Comparison of ENCODE assay signal across 14 cellular contexts in the genomic region with DNA sequence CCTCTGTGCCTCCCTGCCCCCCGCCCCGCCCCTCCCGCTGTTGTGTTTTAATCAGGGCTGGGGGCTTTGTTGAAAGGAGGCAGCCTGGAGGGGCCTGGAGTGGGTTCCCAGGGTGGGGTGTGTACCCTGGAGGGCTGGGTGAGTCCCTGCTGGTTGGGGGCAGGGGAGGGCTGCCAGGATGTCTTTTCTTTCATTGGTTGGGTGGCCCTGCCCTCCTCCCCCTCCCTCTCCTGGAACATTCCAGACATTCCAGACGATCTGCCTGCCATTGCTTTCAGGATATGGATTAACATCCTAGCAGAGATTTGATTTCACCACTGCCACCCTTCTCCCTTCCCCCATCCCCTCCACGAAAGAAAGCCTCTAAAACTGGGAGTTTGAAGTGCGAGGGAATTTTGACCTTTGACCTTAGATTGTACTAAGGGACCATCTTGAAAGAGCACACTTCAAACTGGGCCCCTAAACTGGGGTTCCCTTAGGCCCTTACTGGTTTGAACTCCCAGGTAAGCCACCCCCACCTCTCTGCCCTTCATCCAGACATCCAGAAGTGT. TPM values are rescaled to one million over a fixed set of nuclear protein-coding genes. Genes with fewer than 3 reads are reported as not detected.
DNase-seq lines count a peak whose midpoint lies in the region; ATAC-seq and TF ChIP-seq lines count a peak whose summit lies in the region.
"Had no signal": no experiment of that assay in that cellular context is flagged by ENCODE, and none has a peak within 500 bp of the region (broad histone marks: within the 10 kb centered on the region; RNA-seq: fewer than 3 reads in every experiment).

No MANE protein-coding gene starts in this region.

- peak; percentile 89 for DNase-seq in GM03348 (ENCODE audit: low spot score)
- DNase-seq in SJSA1 (ENCODE audit: low read depth in 1 of 2, low spot score in 2 of 2): peak; percentile 94 to 95
- DNase-seq in fibroblast of the aortic adventitia (ENCODE audit: low read depth): peak; percentile 59
- peak; percentile 51 for DNase-seq in progenitor cell of endocrine pancreas (ENCODE audit: low spot score, unreplicated experiment)
- no peak for DNase-seq in mesenteric fat pad (ENCODE audit: low spot score)
- DNase-seq in NCI-H2029 (lab: John Stamatoyannopoulos, UW): no peak
- no peak for DNase-seq in stimulated activated CD8-positive, alpha-beta memory T cell treated with anti-CD3 and anti-CD28 coated beads, Interleukin-4, amount 100 ng/mL, for 48 hours
- DNase-seq in activated CD8-positive, alpha-beta T cell treated with anti-CD3 and anti-CD28 coated beads for 36 hours: no peak
- DNase-seq: cortex of kidney, DMS53, left lung, NCI-H69, sigmoid colon had no signal

- peak overlapping the region; percentile 93 for H3K27ac ChIP-seq in SJSA1
- H3K27ac ChIP-seq: left lung, sigmoid colon had no signal

- peak overlapping the region; percentile 16 for H3K4me3 Mint-ChIP-seq in progenitor cell of endocrine pancreas (ENCODE audit: low read depth)
- H3K4me3 Mint-ChIP-seq in activated CD8-positive, alpha-beta T cell treated with anti-CD3 and anti-CD28 coated beads for 36 hours: no peak overlapping the region

- H3K27me3 Mint-ChIP-seq in progenitor cell of endocrine pancreas: no peaks in the 10 kb centered on the region
- peaks cover 1% of the 10 kb centered on the region for H3K27me3 Mint-ChIP-seq in activated CD8-positive, alpha-beta T cell treated with anti-CD3 and anti-CD28 coated beads for 36 hours

- H3K4me3 ChIP-seq in SJSA1 (no peak overlapping the region), fibroblast of the aortic adventitia (ENCODE audit: low read depth, low read length) (no peak overlapping the region)
- H3K4me3 ChIP-seq: left lung, sigmoid colon had no signal

- H3K4me1 Mint-ChIP-seq in progenitor cell of endocrine pancreas (ENCODE audit: low read depth): peaks cover 45% of the 10 kb centered on the region
- no peaks in the 10 kb centered on the region for H3K4me1 Mint-ChIP-seq in activated CD8-positive, alpha-beta T cell treated with anti-CD3 and anti-CD28 coated beads for 36 hours (ENCODE audit: low read depth)

- intact Hi-C loops in activated CD8-positive, alpha-beta T cell treated with anti-CD3 and anti-CD28 coated beads for 36 hours (cut with micrococcal nuclease): no loop called here

- peaks cover 32% of the 10 kb centered on the region for H3K4me1 ChIP-seq in SJSA1 (replicated peaks)
- H3K4me1 ChIP-seq: left lung, sigmoid colon had no signal

- H3K9me3 Mint-ChIP-seq in progenitor cell of endocrine pancreas (ENCODE audit: low read depth): no peaks in the 10 kb centered on the region
- no peaks in the 10 kb centered on the region for H3K9me3 Mint-ChIP-seq in activated CD8-positive, alpha-beta T cell treated with anti-CD3 and anti-CD28 coated beads for 36 hours

- TF ChIP-seq CTCF in fibroblast of the aortic adventitia (IDR thresholded peaks at IDR 0.05; ENCODE audit: insufficient read depth, low read length) (no peak), progenitor cell of endocrine pancreas (IDR thresholded peaks at IDR 0.05; ENCODE audit: unreplicated experiment) (no peak)
- no peak for TF ChIP-seq CTCF in activated CD8-positive, alpha-beta T cell treated with anti-CD3 and anti-CD28 coated beads for 36 hours (IDR thresholded peaks at IDR 0.05)

- no peaks in the 10 kb centered on the region for H3K27me3 ChIP-seq in SJSA1 (replicated peaks)

- H3K9me3 ChIP-seq in SJSA1 (replicated peaks): no peaks in the 10 kb centered on the region
- H3K9me3 ChIP-seq: left lung, sigmoid colon had no signal

- peak overlapping the region; percentile 96 for H3K27ac Mint-ChIP-seq in progenitor cell of endocrine pancreas
- no peak overlapping the region for H3K27ac Mint-ChIP-seq in activated CD8-positive, alpha-beta T cell treated with anti-CD3 and anti-CD28 coated beads for 36 hours

- no peak for ATAC-seq in activated CD8-positive, alpha-beta T cell treated with anti-CD3 and anti-CD28 coated beads for 36 hours
- ATAC-seq: left lung had no signal

- POLR2A ChIA-PET in activated CD8-positive, alpha-beta T cell treated with anti-CD3 and anti-CD28 coated beads for 36 hours (lab: Charles Lee): no interaction called here

- peaks cover 9% of the 10 kb centered on the region for H3K36me3 ChIP-seq in SJSA1
- H3K36me3 ChIP-seq: left lung, sigmoid colon had no signal

- peaks cover 13% of the 10 kb centered on the region for H3K36me3 Mint-ChIP-seq in progenitor cell of endocrine pancreas (ENCODE audit: insufficient read depth)
- no peaks in the 10 kb centered on the region for H3K36me3 Mint-ChIP-seq in activated CD8-positive, alpha-beta T cell treated with anti-CD3 and anti-CD28 coated beads for 36 hours (ENCODE audit: low read depth)

- CTCF ChIA-PET in activated CD8-positive, alpha-beta T cell treated with anti-CD3 and anti-CD28 coated beads for 36 hours (lab: Charles Lee): interaction anchor here (1.5 to 2.6 kb wide), 2 partner anchors 10 to 298 kb away, joined by 3 to 15 read pairs; no protein-coding TSS in a partner anchor

RNA-seq across cellular contexts. Expression of a gene that starts 25.3 kb away (rescaled TPM):
- total RNA-seq in SJSA1 (2014; rRNA removed; shearing (Covaris generic)): 5.0 and 8.7 TPM in 2 replicates
- total RNA-seq in fibroblast of the aortic adventitia (ENCODE audit: low replicate concordance) (0.49 and 5.0 TPM in 2 replicates), progenitor cell of endocrine pancreas (298 and 326 TPM in 2 replicates), mesenteric fat pad (not detected)
- under 1 TPM; 0.18 to 0.51 TPM for total RNA-seq in activated CD8-positive, alpha-beta T cell treated with anti-CD3 and anti-CD28 coated beads for 36 hours

RNA-seq across cellular contexts. Expression of a gene that starts 54.1 kb away (rescaled TPM):
- total RNA-seq in SJSA1 (2014; rRNA removed; shearing (Covaris generic)): not detected in 2 replicates
- total RNA-seq in fibroblast of the aortic adventitia (ENCODE audit: low replicate concordance) (not detected in 2 replicates), progenitor cell of endocrine pancreas (not detected in 2 replicates), mesenteric fat pad (not detected)
- not detected for total RNA-seq in activated CD8-positive, alpha-beta T cell treated with anti-CD3 and anti-CD28 coated beads for 36 hours
- total RNA-seq: left lung; sigmoid colon; T-helper 2 cell treated with Interferon-gamma antibody and Interleukin-4, amounts not matched to agents 100 ng/mL and 5 ng/mL, for 36 hours had no signal

Comparison
In these comparisons a context has a peak if more than half of its experiments do, and no peak if none do; other contexts are left out.
1. DNase-seq: peak in GM03348 (single experiment), SJSA1 (2 of 2), fibroblast of the aortic adventitia (single experiment) and progenitor cell of endocrine pancreas (single experiment); none in mesenteric fat pad (single experiment), NCI-H2029 (single experiment), stimulated activated CD8-positive, alpha-beta memory T cell treated with anti-CD3 and anti-CD28 coated beads, Interleukin-4, amount 100 ng/mL, for 48 hours (single experiment) and activated CD8-positive, alpha-beta T cell treated with anti-CD3 and anti-CD28 coated beads for 36 hours (single experiment).
2. RNA of a gene that starts 25.3 kb away (total RNA-seq): 298 to 326 TPM in progenitor cell of endocrine pancreas; 5.0 to 8.7 TPM in SJSA1, 0.49 to 5.0 TPM in fibroblast of the aortic adventitia, 0.18 to 0.51 TPM in activated CD8-positive, alpha-beta T cell treated with anti-CD3 and anti-CD28 coated beads for 36 hours and not detected in mesenteric fat pad (single experiment); every median in the first group is over 10 times any median in the second.